Comparison of ENCODE assay signal across 11 cellular contexts in genomic region chr12:108063192-108063591, GRCh38.
DNase-seq lines count a peak whose midpoint lies in the region; ATAC-seq and TF ChIP-seq lines count a peak whose summit lies in the region.
"Had no signal": no experiment of that assay in that cellular context is flagged by ENCODE, and none has a peak within 500 bp of the region (broad histone marks: within the 10 kb centered on the region; RNA-seq: fewer than 3 reads in every experiment).

No MANE protein-coding gene starts in this region.

- H3K9me3 Mint-ChIP-seq in GM23338: no peaks in the 10 kb centered on the region
- H3K9me3 Mint-ChIP-seq: activated naive CD4-positive, alpha-beta T cell treated with anti-CD3 and anti-CD28 coated beads for 36 hours had no signal

- DNase-seq in CD1c-positive myeloid dendritic cell (ENCODE audit: extremely low spot score) (peak; percentile 36), GM23338 (ENCODE audit: low spot score) (peak; percentile 83), SW480 (ENCODE audit: low spot score) (peak; percentile 13), iPS DF 6.9 (ENCODE audit: low read depth, low spot score) (peak; percentile 27), adrenal gland (no peak)
- no peak for DNase-seq in activated CD8-positive, alpha-beta memory T cell treated with anti-CD3 and anti-CD28 coated beads for 24 hours
- DNase-seq: activated naive CD4-positive, alpha-beta T cell treated with anti-CD3 and anti-CD28 coated beads for 36 hours; small intestine; upper lobe of left lung had no signal

- TF ChIP-seq CTCF in GM23338 (conservative IDR thresholded peaks at IDR 0.05; ENCODE audit: low read depth in 2 of 2) (peak; percentile 76 to 88), adrenal gland (IDR thresholded peaks at IDR 0.05) (peak in 3 of 6 experiments; percentile 7 to 18 (median 16))

- H2AFZ ChIP-seq in GM23338: no peak overlapping the region

- H3K79me2 ChIP-seq in GM23338 (replicated peaks; ENCODE audit: insufficient read depth): no peaks in the 10 kb centered on the region

- H3K36me3 Mint-ChIP-seq in GM23338 (ENCODE audit: low read depth): no peaks in the 10 kb centered on the region

- intact Hi-C loops in adrenal gland (cut with DNase I): no loop called here

- no CpG with 5 or more reads among the region's 3 CpGs for WGBS in iPS DF 6.9 (ENCODE audit: insufficient coverage, insufficient read length)
- WGBS in adrenal gland, 4 donors: 11 to 13% (median 12%) methylated on average over 3 of the region's 3 CpGs

- H3K4me3 Mint-ChIP-seq in GM23338: no peak overlapping the region
- H3K4me3 Mint-ChIP-seq: activated naive CD4-positive, alpha-beta T cell treated with anti-CD3 and anti-CD28 coated beads for 36 hours had no signal

- no peak for TF ChIP-seq POLR2A in adrenal gland (IDR thresholded peaks at IDR 0.05)

- H3F3A ChIP-seq in GM23338 (replicated peaks; ENCODE audit: low read depth): no peaks in the 10 kb centered on the region

- no peaks in the 10 kb centered on the region for H3K4me1 Mint-ChIP-seq in GM23338

- H3K9me3 ChIP-seq in iPS DF 6.9 (ENCODE audit: control insufficient read depth, insufficient read depth, low read length) (no peaks in the 10 kb centered on the region), adrenal gland (replicated peaks in 1 of 3) (no peaks in the 10 kb centered on the region)
- H3K9me3 ChIP-seq: upper lobe of left lung had no signal

- no peaks in the 10 kb centered on the region for H3K9me2 ChIP-seq in GM23338 (ENCODE audit: insufficient read depth)

- H3K4me3 ChIP-seq in GM23338 (no peak overlapping the region), iPS DF 6.9 (ENCODE audit: low read length) (no peak overlapping the region), adrenal gland (no peak overlapping the region)
- H3K4me3 ChIP-seq: upper lobe of left lung had no signal

- H3K27ac ChIP-seq in GM23338 (ENCODE audit: low read depth) (no peak overlapping the region), iPS DF 6.9 (ENCODE audit: low read length) (no peak overlapping the region), adrenal gland (no peak overlapping the region)
- H3K27ac ChIP-seq: upper lobe of left lung had no signal

- H3K36me3 ChIP-seq in GM23338 (ENCODE audit: insufficient read depth): no peaks in the 10 kb centered on the region
- no peaks in the 10 kb centered on the region for H3K36me3 ChIP-seq in iPS DF 6.9 (ENCODE audit: control insufficient read depth, insufficient read depth, low read length)
- no peaks in the 10 kb centered on the region for H3K36me3 ChIP-seq in adrenal gland (replicated peaks in 1 of 2)
- H3K36me3 ChIP-seq: upper lobe of left lung had no signal

- no peaks in the 10 kb centered on the region for H4K20me1 ChIP-seq in GM23338 (replicated peaks; ENCODE audit: insufficient read depth)

- H3K27me3 ChIP-seq in GM23338 (ENCODE audit: insufficient read depth) (no peaks in the 10 kb centered on the region), iPS DF 6.9 (ENCODE audit: control insufficient read depth, insufficient read depth, low read length) (no peaks in the 10 kb centered on the region), adrenal gland (peaks cover 9% of the 10 kb centered on the region)
- H3K27me3 ChIP-seq: upper lobe of left lung had no signal

- no peak overlapping the region for H3K27ac Mint-ChIP-seq in GM23338
- H3K27ac Mint-ChIP-seq: activated naive CD4-positive, alpha-beta T cell treated with anti-CD3 and anti-CD28 coated beads for 36 hours had no signal

- no peak overlapping the region for H3K4me2 ChIP-seq in GM23338

- H3K27me3 Mint-ChIP-seq in GM23338 (ENCODE audit: insufficient read depth, low read depth, poor library complexity): no peaks in the 10 kb centered on the region

- H3K4me1 ChIP-seq in GM23338 (ENCODE audit: insufficient read depth) (no peaks in the 10 kb centered on the region), iPS DF 6.9 (ENCODE audit: control insufficient read depth, insufficient read depth, low read length) (no peaks in the 10 kb centered on the region), adrenal gland (replicated peaks in 1 of 2) (no peaks in the 10 kb centered on the region)
- H3K4me1 ChIP-seq: upper lobe of left lung had no signal

- ATAC-seq in GM23338: peak; percentile 67
- no peak for ATAC-seq in GM19455 (IDR thresholded peaks at IDR 0.05; ENCODE audit: unreplicated experiment)
- no peak for ATAC-seq in activated CD4-positive, CD25-positive, alpha-beta regulatory T cell treated with anti-CD3 and anti-CD28 coated beads, Interleukin-2, amount 50 U/mL, for 24 hours

TF ChIP-seq in GM23338, 12 proteins besides CTCF, POLR2A, EP300 and RAD21 (continues in another document):
- TF ChIP-seq ZNF331 (CRISPR knock-in tag; IDR thresholded peaks at IDR 0.05; ENCODE audit: low read depth) (no peak), REST (IDR thresholded peaks at IDR 0.05; ENCODE audit: unreplicated experiment) (no peak), CREB1 (CRISPR knock-in tag; IDR thresholded peaks at IDR 0.05; ENCODE audit: low read depth) (no peak), JUNB (IDR thresholded peaks at IDR 0.05; ENCODE audit: unreplicated experiment) (no peak), STAT1 (IDR thresholded peaks at IDR 0.05; ENCODE audit: unreplicated experiment) (no peak)

Comparison
In these comparisons a context has a peak if more than half of its experiments do, and no peak if none do; other contexts are left out.
1. DNase-seq: peak in CD1c-positive myeloid dendritic cell (single experiment), GM23338 (single experiment), SW480 (single experiment) and iPS DF 6.9 (single experiment); none in adrenal gland (0 of 7) and activated CD8-positive, alpha-beta memory T cell treated with anti-CD3 and anti-CD28 coated beads for 24 hours (single experiment).